In genomic region chr15:28890711-28891495, GRCh38 we compare ENCODE assay signal across 17 cellular contexts. TPM values are rescaled to one million over a fixed set of nuclear protein-coding genes. Genes with fewer than 3 reads are reported as not detected.
A peak's percentile ranks its signal among the peaks of the same experiment; 100 is the strongest.
DNase-seq lines count a peak whose midpoint lies in the region; ATAC-seq and TF ChIP-seq lines count a peak whose summit lies in the region.
"Had no signal": no experiment of that assay in that cellular context is flagged by ENCODE, and none has a peak within 500 bp of the region (broad histone marks: within the 10 kb centered on the region; RNA-seq: fewer than 3 reads in every experiment).

No MANE protein-coding gene starts in this region.

- ATAC-seq in central memory CD8-positive, alpha-beta T cell (replicated peaks; ENCODE audit: extremely low read depth, poor library complexity, severe bottlenecking), result peak; percentile 74
- ATAC-seq in stimulated activated naive CD8-positive, alpha-beta T cell treated with anti-CD3 and anti-CD28 coated beads, Interleukin-15, Interleukin-2, amounts not matched to agents 100 U/mL and 50 U/mL, for 24 hours, result peak; percentile 7
- ATAC-seq: pancreas had no signal

- TF ChIP-seq CTCF in esophagus muscularis mucosa (IDR thresholded peaks at IDR 0.05) (no peak), SK-N-SH (IDR thresholded peaks at IDR 0.05) (no peak)

- H3K27ac Mint-ChIP-seq in central memory CD8-positive, alpha-beta T cell (ENCODE audit: low read depth), result peak overlapping the region; percentile 93
- H3K27ac Mint-ChIP-seq: dendritic cell treated with granulocyte-macrophage colony-stimulating factor and Interleukin-4, amounts not matched to agents 40 ng/mL and 50 ng/mL, for 4 days had no signal

- H3K4me1 ChIP-seq in esophagus muscularis mucosa (peaks cover 6 to 13% (median 12%) of the 10 kb centered on the region in 4 donors), SK-N-SH (ENCODE audit: control insufficient read depth in 1 of 2, insufficient read depth in 2 of 2, low read depth in 1 of 2, low read length in 1 of 2) (peaks cover 0 to 38% of the 10 kb centered on the region in 2 experiments; a peak in 1 of 4 replicates)

- no peak for TF ChIP-seq POLR2A in esophagus muscularis mucosa (IDR thresholded peaks at IDR 0.05; ENCODE audit: low read depth)

- peaks cover 5% of the 10 kb centered on the region for H3K36me3 Mint-ChIP-seq in central memory CD8-positive, alpha-beta T cell (ENCODE audit: insufficient read depth)

- CTCF ChIA-PET in SK-N-SH (lab: Yijun Ruan, JAX), result interaction anchor here (1.0 kb wide), 1 partner anchor 199 kb away, joined by 3 read pairs; no protein-coding TSS in a partner anchor

- H3K9me3 ChIP-seq in esophagus muscularis mucosa, result no peaks in the 10 kb centered on the region
- H3K9me3 ChIP-seq in SK-N-SH, result no peaks in the 10 kb centered on the region
- H3K9me3 ChIP-seq: MG63, pancreas, transverse colon had no signal

- H3K27ac ChIP-seq in esophagus muscularis mucosa (replicated peaks in 1 of 4) (no peak overlapping the region), SK-N-SH (ENCODE audit: low read depth in 2 of 2, low read length in 1 of 2) (no peak overlapping the region)
- H3K27ac ChIP-seq: pancreas, transverse colon had no signal

- H4K20me1 ChIP-seq in SK-N-SH (ENCODE audit: insufficient read depth), result no peaks in the 10 kb centered on the region

- no peaks in the 10 kb centered on the region for H3K79me2 ChIP-seq in SK-N-SH (ENCODE audit: insufficient read depth)

- no peak overlapping the region for H2AFZ ChIP-seq in SK-N-SH (ENCODE audit: low read depth)

- peaks cover 48% of the 10 kb centered on the region for H3K4me1 Mint-ChIP-seq in central memory CD8-positive, alpha-beta T cell

- 88% methylated on average over 15 of the region's 15 CpGs for WGBS in esophagus muscularis mucosa
- WGBS in SK-N-SH (ENCODE audit: low lambda C conversion rate), result 90% methylated on average over 15 of the region's 15 CpGs

- no peaks in the 10 kb centered on the region for H3K27me3 Mint-ChIP-seq in central memory CD8-positive, alpha-beta T cell

- H3K4me3 ChIP-seq in esophagus muscularis mucosa (no peak overlapping the region), SK-N-SH (ENCODE audit: low read depth in 2 of 2, low read length in 1 of 2) (no peak overlapping the region)
- H3K4me3 ChIP-seq: MG63, pancreas, transverse colon had no signal

- no peak overlapping the region for H3K4me2 ChIP-seq in SK-N-SH

- intact Hi-C loops in esophagus muscularis mucosa (cut with DNase I), result no loop called here

- peak; percentile 38 for DNase-seq in activated T-cell treated with anti-CD3 and anti-CD28 coated beads, Interleukin-2, amount 50 U/mL, for 1 hour
- DNase-seq in activated T-cell treated with anti-CD3 and anti-CD28 coated beads for 4 hours (no peak), esophagus muscularis mucosa (ENCODE audit: extremely low spot score) (no peak), SK-N-SH (no peak), NCI-H226 (no peak)
- DNase-seq in activated CD4-positive, alpha-beta T cell treated with anti-CD3 and anti-CD28 coated beads, Interleukin-2, amount 50 U/mL, for 1 hour, result peak; percentile 12
- no peak for DNase-seq in central memory CD8-positive, alpha-beta T cell (ENCODE audit: low spot score in 2 of 2)
- DNase-seq in stimulated activated naive CD8-positive, alpha-beta T cell treated with anti-CD3 and anti-CD28 coated beads, Interleukin-15, Interleukin-2, amounts not matched to agents 100 U/mL and 50 U/mL, for 24 hours, result no peak
- DNase-seq: activated CD4-positive, CD25-positive, alpha-beta regulatory T cell; HCEC 1CT; MG63; NCI-H2171; pancreas; transverse colon had no signal

- H3K36me3 ChIP-seq in esophagus muscularis mucosa, result no peaks in the 10 kb centered on the region
- no peaks in the 10 kb centered on the region for H3K36me3 ChIP-seq in SK-N-SH (replicated peaks in 1 of 2; ENCODE audit: control insufficient read depth in 1 of 2, insufficient read depth in 2 of 2, low read length in 1 of 2)
- H3K36me3 ChIP-seq: MG63, pancreas, transverse colon had no signal

- TF ChIP-seq RAD21 in SK-N-SH (IDR thresholded peaks at IDR 0.05; ENCODE audit: low read length), result no peak

- H3K27me3 ChIP-seq in esophagus muscularis mucosa (peaks cover 0 to 20% (median 3%) of the 10 kb centered on the region in 4 donors), SK-N-SH (ENCODE audit: insufficient read depth) (no peaks in the 10 kb centered on the region)
- H3K27me3 ChIP-seq: MG63, pancreas had no signal

- no peaks in the 10 kb centered on the region for H3F3A ChIP-seq in SK-N-SH (replicated peaks; ENCODE audit: insufficient read depth)

- peak overlapping the region; percentile 64 for H3K4me3 Mint-ChIP-seq in central memory CD8-positive, alpha-beta T cell
- H3K4me3 Mint-ChIP-seq: dendritic cell treated with granulocyte-macrophage colony-stimulating factor and Interleukin-4, amounts not matched to agents 40 ng/mL and 50 ng/mL, for 4 days had no signal

- no peak for TF ChIP-seq EP300 in esophagus muscularis mucosa (IDR thresholded peaks at IDR 0.05)
- no peak for TF ChIP-seq EP300 in SK-N-SH (IDR thresholded peaks at IDR 0.05; ENCODE audit: borderline replicate concordance in 1 of 2, low read depth in 1 of 2, low read length in 1 of 2)

- no peaks in the 10 kb centered on the region for H3K9me2 ChIP-seq in SK-N-SH

- no peaks in the 10 kb centered on the region for H3K9me3 Mint-ChIP-seq in central memory CD8-positive, alpha-beta T cell
- H3K9me3 Mint-ChIP-seq: dendritic cell treated with granulocyte-macrophage colony-stimulating factor and Interleukin-4, amounts not matched to agents 40 ng/mL and 50 ng/mL, for 4 days had no signal

- H3K9ac ChIP-seq in SK-N-SH, result no peak overlapping the region

- POLR2A ChIA-PET in SK-N-SH (lab: Yijun Ruan, JAX), result no interaction called here

TF ChIP-seq in SK-N-SH, 30 proteins besides CTCF, POLR2A, EP300 and RAD21:
- TF ChIP-seq MXI1 (IDR thresholded peaks at IDR 0.05; ENCODE audit: low read depth, low read length), result no peak
- TF ChIP-seq TAF1 (IDR thresholded peaks at IDR 0.05; ENCODE audit: borderline replicate concordance, low read depth, low read length), result no peak
- TF ChIP-seq SMC3 (IDR thresholded peaks at IDR 0.05; ENCODE audit: low read depth, low read length), result no peak
- no peak for TF ChIP-seq EZH2phosphoT487 (IDR thresholded peaks at IDR 0.05; ENCODE audit: borderline replicate concordance, low read depth)
- TF ChIP-seq TEAD4 (IDR thresholded peaks at IDR 0.05; ENCODE audit: borderline replicate concordance, insufficient read depth), result no peak
- TF ChIP-seq RFX5 (IDR thresholded peaks at IDR 0.05; ENCODE audit: low read length), result no peak
- TF ChIP-seq, protein P1, sequence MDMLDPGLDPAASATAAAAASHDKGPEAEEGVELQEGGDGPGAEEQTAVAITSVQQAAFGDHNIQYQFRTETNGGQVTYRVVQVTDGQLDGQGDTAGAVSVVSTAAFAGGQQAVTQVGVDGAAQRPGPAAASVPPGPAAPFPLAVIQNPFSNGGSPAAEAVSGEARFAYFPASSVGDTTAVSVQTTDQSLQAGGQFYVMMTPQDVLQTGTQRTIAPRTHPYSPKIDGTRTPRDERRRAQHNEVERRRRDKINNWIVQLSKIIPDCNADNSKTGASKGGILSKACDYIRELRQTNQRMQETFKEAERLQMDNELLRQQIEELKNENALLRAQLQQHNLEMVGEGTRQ (IDR thresholded peaks at IDR 0.05; ENCODE audit: borderline replicate concordance, low read depth, low read length), result no peak
- no peak for TF ChIP-seq GATA2 (CRISPR knock-in tag; IDR thresholded peaks at IDR 0.05)

RNA-seq across cellular contexts. Expression of gene APBA2, which starts 5.1 kb away (rescaled TPM):
- 10 to 100 TPM in 2 of 4 donors, 1 to 10 TPM in 2; 5.4 to 15.3 (median 10.4) TPM for total RNA-seq in esophagus muscularis mucosa
- polyA plus RNA-seq in SK-N-SH (2012; rRNA removed), result 12.7 and 14.0 TPM in 2 replicates
- 7.1 and 10.1 TPM in 2 replicates for polyA plus RNA-seq in SK-N-SH (2012; cell fraction: cytosol; rRNA removed)
- polyA plus RNA-seq in SK-N-SH (2012; cell fraction: nucleus; rRNA removed), result 25.3 and 26.2 TPM in 2 replicates

RNA-seq across cellular contexts. Expression of gene GOLGA6L7, which starts 42.5 kb away (rescaled TPM):
- not detected for total RNA-seq in esophagus muscularis mucosa
- not detected in 2 replicates for polyA plus RNA-seq in SK-N-SH (2012; rRNA removed)
- not detected in 2 replicates for polyA plus RNA-seq in SK-N-SH (2012; cell fraction: cytosol; rRNA removed)
- polyA plus RNA-seq in SK-N-SH (2012; cell fraction: nucleus; rRNA removed), result not detected in 2 replicates
- total RNA-seq: A673, mesenteric fat pad, pancreas, transverse colon had no signal
- polyA plus RNA-seq: pancreas had no signal

Comparison
In these comparisons a context has a peak if more than half of its experiments do, and no peak if none do; other contexts are left out.
1. DNase-seq: peak in activated T-cell treated with anti-CD3 and anti-CD28 coated beads, Interleukin-2, amount 50 U/mL, for 1 hour (single experiment) and activated CD4-positive, alpha-beta T cell treated with anti-CD3 and anti-CD28 coated beads, Interleukin-2, amount 50 U/mL, for 1 hour (single experiment); none in activated T-cell treated with anti-CD3 and anti-CD28 coated beads for 4 hours (single experiment), central memory CD8-positive, alpha-beta T cell (0 of 2), stimulated activated naive CD8-positive, alpha-beta T cell treated with anti-CD3 and anti-CD28 coated beads, Interleukin-15, Interleukin-2, amounts not matched to agents 100 U/mL and 50 U/mL, for 24 hours (single experiment), esophagus muscularis mucosa (single experiment), SK-N-SH (single experiment) and NCI-H226 (single experiment).